Comparison of ENCODE assay signal across 1 cellular context in the genomic region with DNA sequence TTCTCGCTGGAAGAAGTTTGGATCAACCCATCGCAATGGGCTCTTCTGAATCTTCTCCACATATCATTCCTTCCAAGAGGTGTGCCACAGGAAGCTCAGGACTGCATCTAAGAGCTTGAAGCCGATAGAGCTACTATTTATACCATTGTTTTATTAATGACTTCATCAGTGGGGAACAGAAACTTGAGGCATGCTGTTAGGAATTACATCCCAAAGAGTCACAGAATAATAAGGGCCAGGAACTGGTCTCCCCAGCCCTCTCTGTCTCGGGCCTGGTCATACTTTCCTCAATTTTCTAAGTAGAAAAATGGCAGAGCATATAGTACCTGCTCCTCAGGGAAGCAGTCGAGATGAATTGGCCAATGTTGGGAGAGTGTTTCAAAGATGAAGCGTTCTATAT.
TF ChIP-seq lines count a peak whose summit lies in the region.

No MANE protein-coding gene starts in this region.

TF ChIP-seq in IMR-90, 13 proteins besides CTCF, POLR2A, EP300 and RAD21:
- TF ChIP-seq CHD1 (IDR thresholded peaks at IDR 0.05; ENCODE audit: low read depth, low read length) (no peak), USF2 (IDR thresholded peaks at IDR 0.05; ENCODE audit: low read depth, low read length) (no peak), FOS (IDR thresholded peaks at IDR 0.05; ENCODE audit: low read depth, low read length) (no peak), NFE2L2 (IDR thresholded peaks at IDR 0.05; ENCODE audit: low read depth, low read length) (no peak), BHLHE40 (IDR thresholded peaks at IDR 0.05; ENCODE audit: low read depth, low read length) (no peak), MAFK (IDR thresholded peaks at IDR 0.05; ENCODE audit: low read depth, low read length) (no peak), MAZ (IDR thresholded peaks at IDR 0.05; ENCODE audit: borderline replicate concordance, low read depth, low read length) (no peak), MXI1 (IDR thresholded peaks at IDR 0.05; ENCODE audit: borderline replicate concordance, low read depth, low read length) (no peak)
